ENCODE assay signal across 1 cellular context in the genomic region with DNA sequence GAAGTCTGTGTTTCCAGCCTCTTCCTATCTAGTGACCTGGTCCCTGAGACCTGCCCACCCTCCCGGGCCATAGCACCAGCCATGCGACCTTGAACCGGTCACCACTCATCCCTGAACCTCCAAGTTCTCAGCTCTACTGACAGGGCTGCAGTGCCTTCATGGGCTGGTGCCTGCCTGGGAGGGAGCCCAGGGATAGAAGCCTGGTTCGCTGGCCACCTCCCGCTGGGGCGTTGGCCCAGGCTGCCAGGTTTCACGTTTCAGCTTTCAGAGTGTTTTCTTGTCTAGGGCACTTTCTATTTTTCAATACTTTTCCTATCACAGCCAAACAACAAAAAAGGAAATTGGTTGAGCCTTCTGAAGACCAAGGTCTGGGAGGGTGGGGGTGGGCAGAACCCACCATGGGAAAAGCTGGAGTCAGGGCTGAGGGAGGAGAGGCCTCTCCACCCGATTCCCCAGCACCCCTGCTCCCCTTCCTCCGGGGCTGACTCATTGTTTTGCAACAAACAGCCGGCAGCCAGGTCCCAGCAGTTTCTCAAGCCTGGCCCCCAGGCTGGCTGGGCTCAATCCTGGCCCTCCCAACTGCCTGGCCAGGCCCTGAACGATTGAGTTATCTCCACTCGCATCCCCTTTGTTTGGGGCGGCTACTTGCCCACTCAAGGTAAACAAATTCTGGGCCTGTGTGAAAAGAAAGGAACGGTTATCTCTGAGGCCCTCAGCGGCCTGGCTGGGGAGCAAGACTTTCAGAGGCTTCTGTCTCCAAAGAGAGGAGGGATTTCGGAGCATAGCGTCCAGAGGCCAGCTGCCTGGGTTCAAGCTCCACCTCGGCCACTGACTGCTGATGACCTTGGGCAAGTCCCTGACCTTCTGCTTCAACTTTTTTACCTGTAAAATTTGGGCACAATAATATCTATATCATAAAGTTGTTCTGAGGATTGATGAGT.
A peak's percentile ranks its signal among the peaks of the same experiment; 100 is the strongest.
TF ChIP-seq lines count a peak whose summit lies in the region.

No MANE protein-coding gene starts in this region.

TF ChIP-seq in K562, 482 proteins besides CTCF, POLR2A, EP300 and RAD21 (continued from another document and continues in another):
- TF ChIP-seq AFF1 (IDR thresholded peaks at IDR 0.05; ENCODE audit: low read depth in 1 of 2, partially characterized antibody in 2 of 2), result peak in 1 of 2 experiments; percentile 51
- TF ChIP-seq JUNB (CRISPR knock-in tag; conservative IDR thresholded peaks at IDR 0.05), result no peak; the same call in 1 of the 2 replicates
- peak; percentile 85 for TF ChIP-seq NFE2 (IDR thresholded peaks at IDR 0.05; ENCODE audit: low read depth)
- TF ChIP-seq WHSC1 (IDR thresholded peaks at IDR 0.05; ENCODE audit: low read length), result no peak
- TF ChIP-seq, protein P1, sequence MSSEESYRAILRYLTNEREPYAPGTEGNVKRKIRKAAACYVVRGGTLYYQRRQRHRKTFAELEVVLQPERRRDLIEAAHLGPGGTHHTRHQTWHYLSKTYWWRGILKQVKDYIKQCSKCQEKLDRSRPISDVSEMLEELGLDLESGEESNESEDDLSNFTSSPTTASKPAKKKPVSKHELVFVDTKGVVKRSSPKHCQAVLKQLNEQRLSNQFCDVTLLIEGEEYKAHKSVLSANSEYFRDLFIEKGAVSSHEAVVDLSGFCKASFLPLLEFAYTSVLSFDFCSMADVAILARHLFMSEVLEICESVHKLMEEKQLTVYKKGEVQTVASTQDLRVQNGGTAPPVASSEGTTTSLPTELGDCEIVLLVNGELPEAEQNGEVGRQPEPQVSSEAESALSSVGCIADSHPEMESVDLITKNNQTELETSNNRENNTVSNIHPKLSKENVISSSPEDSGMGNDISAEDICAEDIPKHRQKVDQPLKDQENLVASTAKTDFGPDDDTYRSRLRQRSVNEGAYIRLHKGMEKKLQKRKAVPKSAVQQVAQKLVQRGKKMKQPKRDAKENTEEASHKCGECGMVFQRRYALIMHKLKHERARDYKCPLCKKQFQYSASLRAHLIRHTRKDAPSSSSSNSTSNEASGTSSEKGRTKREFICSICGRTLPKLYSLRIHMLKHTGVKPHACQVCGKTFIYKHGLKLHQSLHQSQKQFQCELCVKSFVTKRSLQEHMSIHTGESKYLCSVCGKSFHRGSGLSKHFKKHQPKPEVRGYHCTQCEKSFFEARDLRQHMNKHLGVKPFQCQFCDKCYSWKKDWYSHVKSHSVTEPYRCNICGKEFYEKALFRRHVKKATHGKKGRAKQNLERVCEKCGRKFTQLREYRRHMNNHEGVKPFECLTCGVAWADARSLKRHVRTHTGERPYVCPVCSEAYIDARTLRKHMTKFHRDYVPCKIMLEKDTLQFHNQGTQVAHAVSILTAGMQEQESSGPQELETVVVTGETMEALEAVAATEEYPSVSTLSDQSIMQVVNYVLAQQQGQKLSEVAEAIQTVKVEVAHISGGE (CRISPR knock-in tag; IDR thresholded peaks at IDR 0.05), result peak in 1 of 3 experiments; percentile 68; a peak in 2 of 6 replicates
- TF ChIP-seq HMGXB4 (CRISPR knock-in tag; IDR thresholded peaks at IDR 0.05), result no peak
- TF ChIP-seq ARID1B (IDR thresholded peaks at IDR 0.05), result peak; percentile 94
- TF ChIP-seq STAT5A (IDR thresholded peaks at IDR 0.05; ENCODE audit: borderline replicate concordance, low read length), result peak; percentile 49; the same call in 1 of the 2 replicates
- TF ChIP-seq NBN (IDR thresholded peaks at IDR 0.05; ENCODE audit: low read depth), result peak; percentile 64; the same call in 1 of the 2 replicates
- peak in 1 of 2 experiments; percentile 71; a peak in 2 of 4 replicates for TF ChIP-seq TRIM24 (IDR thresholded peaks at IDR 0.05)
- peak; percentile 69; the same call in 1 of the 2 replicates for TF ChIP-seq ZNF766 (CRISPR knock-in tag; conservative IDR thresholded peaks at IDR 0.05)
- peak; percentile 94 for TF ChIP-seq PHF21A (IDR thresholded peaks at IDR 0.05; ENCODE audit: borderline replicate concordance, low read depth)
- TF ChIP-seq NRF1 (conservative IDR thresholded peaks at IDR 0.05 in 1 of 2, IDR thresholded peaks at IDR 0.05 in 1 of 2), result peak; percentile 19 to 41; a peak in 1 of 4 replicates
- TF ChIP-seq TAF7 (tag; IDR thresholded peaks at IDR 0.05), result 0 out of 2 replicates have a peak, but pooled peaks have one; percentile 20
- peak; percentile 96 for TF ChIP-seq JUND (IDR thresholded peaks at IDR 0.05; ENCODE audit: borderline replicate concordance, low read depth, low read length)
- TF ChIP-seq JUND (tag; IDR thresholded peaks at IDR 0.05; ENCODE audit: borderline replicate concordance, low read depth, low read length), result peak; percentile 94; the same call in 2 of the 3 replicates
- peak; percentile 60 for TF ChIP-seq MTA2 (IDR thresholded peaks at IDR 0.05; ENCODE audit: low read depth)
- peak; percentile 57 for TF ChIP-seq ZNF316 (IDR thresholded peaks at IDR 0.05)
- 0 out of 2 replicates have a peak, but pooled peaks have one; percentile 14 for TF ChIP-seq E2F1 (CRISPR knock-in tag; IDR thresholded peaks at IDR 0.05)
- TF ChIP-seq E2F6 (IDR thresholded peaks at IDR 0.05; ENCODE audit: borderline replicate concordance in 1 of 2, extremely low read depth in 1 of 2, insufficient read depth in 1 of 2, insufficient read length in 1 of 2, low read depth in 1 of 2, low read length in 1 of 2, poor library complexity in 1 of 2, severe bottlenecking in 1 of 2), result peak in 1 of 2 experiments; percentile 30
- no peak for TF ChIP-seq BRF2 (IDR thresholded peaks at IDR 0.05; ENCODE audit: borderline replicate concordance, insufficient read depth, insufficient read length)
- TF ChIP-seq ZNF507 (tag; conservative IDR thresholded peaks at IDR 0.05), result 0 out of 2 replicates have a peak, but pooled peaks have one; percentile 14
- peak; percentile 12 to 94; a peak in 3 of 4 replicates for TF ChIP-seq RCOR1 (IDR thresholded peaks at IDR 0.05; ENCODE audit: borderline replicate concordance in 1 of 2, low read depth in 2 of 2, low read length in 2 of 2)
- peak; percentile 83; the same call in 1 of the 2 replicates for TF ChIP-seq MYNN (IDR thresholded peaks at IDR 0.05)
- no peak for TF ChIP-seq MYNN (CRISPR knock-in tag; IDR thresholded peaks at IDR 0.05)
- TF ChIP-seq LARP7 (IDR thresholded peaks at IDR 0.05), result no peak
- 0 out of 2 replicates have a peak, but pooled peaks have one; percentile 4 for TF ChIP-seq SMC3 (conservative IDR thresholded peaks at IDR 0.05; ENCODE audit: insufficient read depth, low read depth, low read length)
- TF ChIP-seq SMAD4 (CRISPR knock-in tag; conservative IDR thresholded peaks at IDR 0.05), result peak; percentile 92
- TF ChIP-seq SOX6 (IDR thresholded peaks at IDR 0.05), result peak; percentile 99
- 0 out of 2 replicates have a peak, but pooled peaks have one; percentile 1 for TF ChIP-seq HIVEP1 (CRISPR knock-in tag; IDR thresholded peaks at IDR 0.05)
- TF ChIP-seq FOSL1 (tag; conservative IDR thresholded peaks at IDR 0.05), result peak; percentile 95
- TF ChIP-seq ATF7 (IDR thresholded peaks at IDR 0.05), result peak; percentile 74
- peak in 1 of 2 experiments; percentile 77; a peak in 2 of 4 replicates for TF ChIP-seq FOXA3 (CRISPR knock-in tag; conservative IDR thresholded peaks at IDR 0.05 in 1 of 2, IDR thresholded peaks at IDR 0.05 in 1 of 2)
- TF ChIP-seq ATF1 (CRISPR knock-in tag; IDR thresholded peaks at IDR 0.05), result no peak
- TF ChIP-seq ATF1 (tag; IDR thresholded peaks at IDR 0.05), result peak; percentile 37
- no peak for TF ChIP-seq TRIM28 (IDR thresholded peaks at IDR 0.05)
- TF ChIP-seq, protein P2, sequence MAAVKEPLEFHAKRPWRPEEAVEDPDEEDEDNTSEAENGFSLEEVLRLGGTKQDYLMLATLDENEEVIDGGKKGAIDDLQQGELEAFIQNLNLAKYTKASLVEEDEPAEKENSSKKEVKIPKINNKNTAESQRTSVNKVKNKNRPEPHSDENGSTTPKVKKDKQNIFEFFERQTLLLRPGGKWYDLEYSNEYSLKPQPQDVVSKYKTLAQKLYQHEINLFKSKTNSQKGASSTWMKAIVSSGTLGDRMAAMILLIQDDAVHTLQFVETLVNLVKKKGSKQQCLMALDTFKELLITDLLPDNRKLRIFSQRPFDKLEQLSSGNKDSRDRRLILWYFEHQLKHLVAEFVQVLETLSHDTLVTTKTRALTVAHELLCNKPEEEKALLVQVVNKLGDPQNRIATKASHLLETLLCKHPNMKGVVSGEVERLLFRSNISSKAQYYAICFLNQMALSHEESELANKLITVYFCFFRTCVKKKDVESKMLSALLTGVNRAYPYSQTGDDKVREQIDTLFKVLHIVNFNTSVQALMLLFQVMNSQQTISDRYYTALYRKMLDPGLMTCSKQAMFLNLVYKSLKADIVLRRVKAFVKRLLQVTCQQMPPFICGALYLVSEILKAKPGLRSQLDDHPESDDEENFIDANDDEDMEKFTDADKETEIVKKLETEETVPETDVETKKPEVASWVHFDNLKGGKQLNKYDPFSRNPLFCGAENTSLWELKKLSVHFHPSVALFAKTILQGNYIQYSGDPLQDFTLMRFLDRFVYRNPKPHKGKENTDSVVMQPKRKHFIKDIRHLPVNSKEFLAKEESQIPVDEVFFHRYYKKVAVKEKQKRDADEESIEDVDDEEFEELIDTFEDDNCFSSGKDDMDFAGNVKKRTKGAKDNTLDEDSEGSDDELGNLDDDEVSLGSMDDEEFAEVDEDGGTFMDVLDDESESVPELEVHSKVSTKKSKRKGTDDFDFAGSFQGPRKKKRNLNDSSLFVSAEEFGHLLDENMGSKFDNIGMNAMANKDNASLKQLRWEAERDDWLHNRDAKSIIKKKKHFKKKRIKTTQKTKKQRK (IDR thresholded peaks at IDR 0.05; ENCODE audit: borderline replicate concordance, low read depth, low read length), result no peak
- TF ChIP-seq NEUROD1 (IDR thresholded peaks at IDR 0.05; ENCODE audit: borderline replicate concordance, low read depth, low read length, partially characterized antibody), result peak; percentile 71
- TF ChIP-seq SLC30A9 (CRISPR knock-in tag; IDR thresholded peaks at IDR 0.05), result no peak
- TF ChIP-seq RBBP5 (IDR thresholded peaks at IDR 0.05; ENCODE audit: borderline replicate concordance, insufficient read depth, low read length, poor library complexity, severe bottlenecking), result peak; percentile 63
